ENCODE assay signal across 6 cellular contexts in genomic region chr16:648071-648785, GRCh38. TPM values are rescaled to one million over a fixed set of nuclear protein-coding genes. Genes with fewer than 3 reads are reported as not detected.
DNase-seq lines count a peak whose midpoint lies in the region; ATAC-seq and TF ChIP-seq lines count a peak whose summit lies in the region.

No MANE protein-coding gene starts in this region.

- TF ChIP-seq CTCF in mucosa of descending colon (IDR thresholded peaks at IDR 0.05): no peak

- H3K9me3 ChIP-seq in mucosa of descending colon: no peaks in the 10 kb centered on the region

- DNase-seq in DMS79 (lab: John Stamatoyannopoulos, UW): peak; percentile 17
- peak; percentile 12 for DNase-seq in NCI-H1105 treated with DMSO at 0.1 percent for 48 hours (lab: John Stamatoyannopoulos, UW)
- peak; percentile 59 for DNase-seq in activated naive CD8-positive, alpha-beta T cell treated with anti-CD3 and anti-CD28 coated beads, Interleukin-2, amount 10 ng/mL, durations not matched to agents 7 days and 5 days
- peak; percentile 88 to 90 (median 89) for DNase-seq in mucosa of descending colon
- DNase-seq in activated gamma-delta T cell treated with Interleukin-2 at 50 U/mL for 16 hours: no peak

- H3K36me3 ChIP-seq in mucosa of descending colon (ENCODE audit: low read depth): no peaks in the 10 kb centered on the region

- peak overlapping the region; percentile 80 for H3K4me3 Mint-ChIP-seq in activated naive CD8-positive, alpha-beta T cell treated with anti-CD3 and anti-CD28 coated beads, Interleukin-2, amount 10 ng/mL, durations not matched to agents 7 days and 5 days

- H3K4me1 Mint-ChIP-seq in activated naive CD8-positive, alpha-beta T cell treated with anti-CD3 and anti-CD28 coated beads, Interleukin-2, amount 10 ng/mL, durations not matched to agents 7 days and 5 days: peaks cover 3% of the 10 kb centered on the region

- POLR2A ChIA-PET in activated naive CD8-positive, alpha-beta T cell treated with anti-CD3 and anti-CD28 coated beads, Interleukin-2, amount 10 ng/mL, durations not matched to agents 7 days and 5 days (lab: Charles Lee): interaction anchor here (1.2 to 3.1 kb wide), 4 partner anchors 12 to 121 kb away, joined by 4 to 13 read pairs (median 6); partner anchors contain the start of genes CAPN15, JMJD8, METTL26 and STUB1

- H3K27me3 Mint-ChIP-seq in activated naive CD8-positive, alpha-beta T cell treated with anti-CD3 and anti-CD28 coated beads, Interleukin-2, amount 10 ng/mL, durations not matched to agents 7 days and 5 days: no peaks in the 10 kb centered on the region

- H3K36me3 Mint-ChIP-seq in activated naive CD8-positive, alpha-beta T cell treated with anti-CD3 and anti-CD28 coated beads, Interleukin-2, amount 10 ng/mL, durations not matched to agents 7 days and 5 days: no peaks in the 10 kb centered on the region

- H3K9me3 Mint-ChIP-seq in activated naive CD8-positive, alpha-beta T cell treated with anti-CD3 and anti-CD28 coated beads, Interleukin-2, amount 10 ng/mL, durations not matched to agents 7 days and 5 days: no peaks in the 10 kb centered on the region

- peak overlapping the region; percentile 73 for H3K27ac Mint-ChIP-seq in activated naive CD8-positive, alpha-beta T cell treated with anti-CD3 and anti-CD28 coated beads, Interleukin-2, amount 10 ng/mL, durations not matched to agents 7 days and 5 days

- intact Hi-C loops in mucosa of descending colon (cut with DNase I, micrococcal nuclease): no loop called here

- H3K4me1 ChIP-seq in mucosa of descending colon (ENCODE audit: low read depth): peaks cover 55% of the 10 kb centered on the region

- no peak for ATAC-seq in activated naive CD8-positive, alpha-beta T cell treated with anti-CD3 and anti-CD28 coated beads, Interleukin-2, amount 10 ng/mL, durations not matched to agents 7 days and 5 days (ENCODE audit: low read depth)
- ATAC-seq in mucosa of descending colon (peak; percentile 55), HG02973 (IDR thresholded peaks at IDR 0.05; ENCODE audit: unreplicated experiment) (no peak)

- peak overlapping the region; percentile 25 for H3K4me3 ChIP-seq in mucosa of descending colon

RNA-seq across cellular contexts. Expression of gene WDR90, which starts 0.9 kb away (rescaled TPM):
- 10 to 100 TPM; 73.2 to 79.1 TPM for total RNA-seq in activated naive CD8-positive, alpha-beta T cell treated with anti-CD3 and anti-CD28 coated beads, Interleukin-2, amount 10 ng/mL, durations not matched to agents 7 days and 5 days
- total RNA-seq in mucosa of descending colon: 10 to 100 TPM; 35.0 to 54.9 (median 50.2) TPM

RNA-seq across cellular contexts. Expression of gene MCRIP2, which starts 6.6 kb away (rescaled TPM):
- 10 to 100 TPM; 35.4 to 43.0 TPM for total RNA-seq in activated naive CD8-positive, alpha-beta T cell treated with anti-CD3 and anti-CD28 coated beads, Interleukin-2, amount 10 ng/mL, durations not matched to agents 7 days and 5 days
- total RNA-seq in mucosa of descending colon: 100 to 1,000 TPM in 2 of 3 donors, 10 to 100 TPM in 1; 76.3 to 116 (median 100) TPM

RNA-seq across cellular contexts. Expression of gene METTL26, which starts 12.1 kb away (rescaled TPM):
- total RNA-seq in activated naive CD8-positive, alpha-beta T cell treated with anti-CD3 and anti-CD28 coated beads, Interleukin-2, amount 10 ng/mL, durations not matched to agents 7 days and 5 days: 10 to 100 TPM; 75.7 to 81.2 TPM
- 10 to 100 TPM; 40.3 to 52.4 (median 50.0) TPM for total RNA-seq in mucosa of descending colon

RNA-seq across cellular contexts. Expression of gene WFIKKN1, which starts 17.4 kb away (rescaled TPM):
- total RNA-seq in activated naive CD8-positive, alpha-beta T cell treated with anti-CD3 and anti-CD28 coated beads, Interleukin-2, amount 10 ng/mL, durations not matched to agents 7 days and 5 days: under 1 TPM; 0.47 to 0.60 TPM
- 1 to 10 TPM; 1.1 to 2.2 (median 1.6) TPM for total RNA-seq in mucosa of descending colon

RNA-seq across cellular contexts. Expression of gene RHOT2, which starts 19.7 kb away (rescaled TPM):
- 100 to 1,000 TPM; 173 to 183 TPM for total RNA-seq in activated naive CD8-positive, alpha-beta T cell treated with anti-CD3 and anti-CD28 coated beads, Interleukin-2, amount 10 ng/mL, durations not matched to agents 7 days and 5 days
- total RNA-seq in mucosa of descending colon: 100 to 1,000 TPM; 124 to 138 (median 127) TPM
